ENCODE assay signal across 1 cellular context in genomic region chr4:95981591-95981990, GRCh38.
TF ChIP-seq lines count a peak whose summit lies in the region.

No MANE protein-coding gene starts in this region.

TF ChIP-seq in H1, 55 proteins besides CTCF, POLR2A, EP300 and RAD21:
- no peak for TF ChIP-seq KDM1A (IDR thresholded peaks at IDR 0.05; ENCODE audit: borderline replicate concordance, low read length)
TF ChIP-seq in H1: peak in this region for 0.
